ENCODE assay signal across 19 cellular contexts in the genomic region with DNA sequence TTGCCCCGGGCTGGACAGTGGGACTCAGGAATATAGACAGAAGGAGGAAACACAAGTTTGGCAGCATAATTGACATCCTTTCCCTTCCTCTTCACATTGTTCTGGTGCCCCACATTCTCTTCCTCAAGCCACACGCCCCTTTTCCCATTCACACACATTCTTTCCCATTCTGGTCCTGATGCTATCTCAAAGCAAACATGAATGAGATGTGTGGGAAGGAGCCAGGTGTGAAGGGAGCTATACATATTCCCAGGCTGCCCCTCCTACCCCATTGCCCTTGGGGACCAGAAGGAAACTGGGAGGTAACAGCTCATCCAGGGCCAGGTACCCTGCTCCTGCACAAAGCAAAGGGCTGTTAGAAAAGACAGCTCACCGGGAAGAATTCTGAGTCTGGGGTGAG. TPM values are rescaled to one million over a fixed set of nuclear protein-coding genes. Genes with fewer than 3 reads are reported as not detected.
DNase-seq lines count a peak whose midpoint lies in the region; ATAC-seq, FAIRE-seq and TF ChIP-seq lines count a peak whose summit lies in the region.
"Had no signal": no experiment of that assay in that cellular context is flagged by ENCODE, and none has a peak within 500 bp of the region (broad histone marks: within the 10 kb centered on the region; RNA-seq: fewer than 3 reads in every experiment).

No MANE protein-coding gene starts in this region.

- no peak overlapping the region for H3K23ac ChIP-seq in trophoblast cell (ENCODE audit: low read length)

- no peaks in the 10 kb centered on the region for H3K9me3 ChIP-seq in trophoblast cell (ENCODE audit: insufficient read depth, low read depth, low read length)
- H3K9me3 ChIP-seq in CD4-positive, alpha-beta T cell (ENCODE audit: control insufficient read depth, low read length): no peaks in the 10 kb centered on the region
- no peaks in the 10 kb centered on the region for H3K9me3 ChIP-seq in mammary epithelial cell (replicated peaks; ENCODE audit: insufficient read depth, low read length)

- no peak overlapping the region for H4K8ac ChIP-seq in trophoblast cell (ENCODE audit: low read depth, low read length)

- POLR2A ChIA-PET in CD4-positive, alpha-beta T cell (lab: Charles Lee): no interaction called here

- H3K14ac ChIP-seq in trophoblast cell (ENCODE audit: low read length): no peak overlapping the region

- BruUV-seq in mammary epithelial cell (replicated peaks; lab: Mats Ljungman, UMichigan): no TSS peak

- H3K4me2 ChIP-seq in trophoblast cell (ENCODE audit: low read length) (no peak overlapping the region), mammary epithelial cell (ENCODE audit: insufficient read depth, low read depth, low read length) (no peak overlapping the region)

- H3K27ac ChIP-seq in trophoblast cell (ENCODE audit: low read depth, low read length) (no peak overlapping the region), mammary epithelial cell (ENCODE audit: insufficient read depth, low read depth, low read length) (no peak overlapping the region)
- no peak overlapping the region for H3K27ac ChIP-seq in CD4-positive, alpha-beta T cell (ENCODE audit: low read depth, low read length)
- H3K27ac ChIP-seq: 22Rv1, HL-60 had no signal

- dilution Hi-C loops in mammary epithelial cell (cut with HindIII; ENCODE audit: low sequenced_read_pairs): no loop called here

- no peak for DNase-seq in activated T-cell treated with anti-CD3 and anti-CD28 coated beads, Interleukin-2, amount 50 U/mL, for 24 hours
- no peak for DNase-seq in activated T-cell treated with anti-CD3 and anti-CD28 coated beads, Interleukin-2, amount 50 U/mL, for 1 hour
- DNase-seq in GM12891 (ENCODE audit: insufficient read length, low spot score) (no peak), endothelial cell (ENCODE audit: low spot score) (no peak), trophoblast cell (peak; percentile 54 to 82), mammary epithelial cell (no peak)
- DNase-seq in CD4-positive, alpha-beta T cell: no peak
- DNase-seq: Calu3, DMS 273 treated with DMSO at 0.1 percent for 48 hours, DMS79, HCEC 1CT, HFFc6 had no signal

- intact Hi-C loops in CD4-positive, alpha-beta T cell (cut with DNase I, micrococcal nuclease): loop anchor here in 1 of 2 experiments (5.0 kb wide), 1 partner anchor 50 kb away; the partner anchor contains the start of gene ARID3B
- intact Hi-C loops in mammary epithelial cell (cut with micrococcal nuclease): no loop called here

- no peak overlapping the region for H3K4me3 ChIP-seq in trophoblast cell (ENCODE audit: low read depth, low read length)
- H3K4me3 ChIP-seq in mammary epithelial cell (replicated peaks in 1 of 3; ENCODE audit: insufficient read depth in 1 of 3, low read depth in 2 of 3, low read length in 3 of 3): no peak overlapping the region

- no peak overlapping the region for H3K9ac ChIP-seq in trophoblast cell (ENCODE audit: low read length)
- no peak overlapping the region for H3K9ac ChIP-seq in mammary epithelial cell (ENCODE audit: insufficient read depth, low read length)

- H3K36me3 ChIP-seq in trophoblast cell (ENCODE audit: control insufficient read depth in 1 of 2, insufficient read depth in 2 of 2, low read length in 2 of 2): peaks cover 54 to 71% of the 10 kb centered on the region in 2 experiments
- H3K36me3 ChIP-seq in mammary epithelial cell (ENCODE audit: insufficient read depth, low read length): peaks cover 14% of the 10 kb centered on the region

- no peaks in the 10 kb centered on the region for H4K20me1 ChIP-seq in mammary epithelial cell (ENCODE audit: insufficient read depth, low read length)

- peaks cover 42 to 45% of the 10 kb centered on the region in 2 experiments for H3K4me1 ChIP-seq in trophoblast cell (ENCODE audit: control insufficient read depth in 1 of 2, insufficient read depth in 2 of 2, low read length in 2 of 2)
- H3K4me1 ChIP-seq in mammary epithelial cell (ENCODE audit: insufficient read depth, low read length): peaks cover 18% of the 10 kb centered on the region

- H3K27me3 Mint-ChIP-seq in activated T-cell treated with anti-CD3 and anti-CD28 coated beads, Interleukin-2, amount 50 U/mL, for 24 hours: no peaks in the 10 kb centered on the region
- peaks cover 3% of the 10 kb centered on the region for H3K27me3 Mint-ChIP-seq in endothelial cell (ENCODE audit: unreplicated experiment)
- H3K27me3 Mint-ChIP-seq in CD4-positive, alpha-beta T cell: no peaks in the 10 kb centered on the region

- H2AFZ ChIP-seq in trophoblast cell (ENCODE audit: insufficient read depth, low read length, poor library complexity) (no peak overlapping the region), mammary epithelial cell (ENCODE audit: low read depth, low read length) (no peak overlapping the region)

- H3K4ac ChIP-seq in trophoblast cell (ENCODE audit: low read depth, low read length): no peak overlapping the region

- H3K27me3 ChIP-seq in trophoblast cell (ENCODE audit: insufficient read depth, low read length) (no peaks in the 10 kb centered on the region), mammary epithelial cell (ENCODE audit: insufficient read depth, low read length) (no peaks in the 10 kb centered on the region)
- no peaks in the 10 kb centered on the region for H3K27me3 ChIP-seq in CD4-positive, alpha-beta T cell (ENCODE audit: control insufficient read depth, insufficient read depth, low read length)

- no peak overlapping the region for H4K91ac ChIP-seq in trophoblast cell (ENCODE audit: low read depth, low read length)

- peaks cover 27% of the 10 kb centered on the region for H3K79me1 ChIP-seq in trophoblast cell (ENCODE audit: low read length)

- WGBS in trophoblast cell (ENCODE audit: extremely low coverage, insufficient coverage, insufficient read length): no CpG with 5 or more reads among the region's 3 CpGs
- 59% methylated on average over 3 of the region's 3 CpGs for WGBS in mammary epithelial cell (ENCODE audit: low coverage, missing lambda C conversion rate)

- no peaks in the 10 kb centered on the region for H3K9me3 Mint-ChIP-seq in activated T-cell treated with anti-CD3 and anti-CD28 coated beads, Interleukin-2, amount 50 U/mL, for 24 hours
- no peaks in the 10 kb centered on the region for H3K9me3 Mint-ChIP-seq in endothelial cell (ENCODE audit: unreplicated experiment)
- H3K9me3 Mint-ChIP-seq in CD4-positive, alpha-beta T cell: no peaks in the 10 kb centered on the region
- H3K9me3 Mint-ChIP-seq: CD14-positive monocyte, HFFc6 had no signal

- peaks cover 2% of the 10 kb centered on the region for H3K4me1 Mint-ChIP-seq in activated T-cell treated with anti-CD3 and anti-CD28 coated beads, Interleukin-2, amount 50 U/mL, for 24 hours (ENCODE audit: low read depth)
- H3K4me1 Mint-ChIP-seq in endothelial cell (ENCODE audit: unreplicated experiment): peaks cover 55% of the 10 kb centered on the region
- H3K4me1 Mint-ChIP-seq in CD4-positive, alpha-beta T cell (ENCODE audit: low read depth): no peaks in the 10 kb centered on the region

- no peak overlapping the region for H3K4me3 Mint-ChIP-seq in activated T-cell treated with anti-CD3 and anti-CD28 coated beads, Interleukin-2, amount 50 U/mL, for 24 hours
- no peak overlapping the region for H3K4me3 Mint-ChIP-seq in endothelial cell (ENCODE audit: unreplicated experiment)
- H3K4me3 Mint-ChIP-seq in CD4-positive, alpha-beta T cell: no peak overlapping the region
- H3K4me3 Mint-ChIP-seq: CD14-positive monocyte, HFFc6 had no signal

- peaks cover 72% of the 10 kb centered on the region for H3K36me3 Mint-ChIP-seq in activated T-cell treated with anti-CD3 and anti-CD28 coated beads, Interleukin-2, amount 50 U/mL, for 24 hours (ENCODE audit: low read depth)
- peaks cover 28% of the 10 kb centered on the region for H3K36me3 Mint-ChIP-seq in endothelial cell (ENCODE audit: low read depth, unreplicated experiment)
- H3K36me3 Mint-ChIP-seq in CD4-positive, alpha-beta T cell (ENCODE audit: low read depth): peaks cover 69% of the 10 kb centered on the region

- H3K18ac ChIP-seq in trophoblast cell (ENCODE audit: low read length): no peak overlapping the region

- TF ChIP-seq POLR2A in GM12891 (IDR thresholded peaks at IDR 0.05; ENCODE audit: low read depth, low read length): no peak

- no peak overlapping the region for H2BK120ac ChIP-seq in trophoblast cell (ENCODE audit: insufficient read depth, low read length, poor library complexity)

- no peak overlapping the region for H2AK5ac ChIP-seq in trophoblast cell (ENCODE audit: low read length)

- peaks cover 3% of the 10 kb centered on the region for H3K79me2 ChIP-seq in trophoblast cell (ENCODE audit: control insufficient read depth, insufficient read depth, low read length, poor library complexity)
- H3K79me2 ChIP-seq in mammary epithelial cell (ENCODE audit: insufficient read depth, low read length): no peaks in the 10 kb centered on the region

- no peak overlapping the region for H2BK5ac ChIP-seq in trophoblast cell (ENCODE audit: low read depth, low read length, poor library complexity)

- CTCF ChIA-PET in CD4-positive, alpha-beta T cell (lab: Charles Lee): no interaction called here
- CTCF ChIA-PET in mammary epithelial cell (lab: Charles Lee; ENCODE audit: low non-redundant PET): no interaction called here

- no peak overlapping the region for H4K12ac ChIP-seq in trophoblast cell (ENCODE audit: low read depth, low read length)

- TF ChIP-seq CTCF in endothelial cell (IDR thresholded peaks at IDR 0.05; ENCODE audit: unreplicated experiment): no peak
- no peak for TF ChIP-seq CTCF in CD4-positive, alpha-beta T cell (IDR thresholded peaks at IDR 0.05)
- TF ChIP-seq CTCF in mammary epithelial cell (conservative IDR thresholded peaks at IDR 0.05 in 1 of 2, IDR thresholded peaks at IDR 0.05 in 1 of 2; ENCODE audit: extremely low read depth in 1 of 2, insufficient read depth in 1 of 2, low read depth in 1 of 2, low read length in 2 of 2): no peak

- H3K27ac Mint-ChIP-seq in activated T-cell treated with anti-CD3 and anti-CD28 coated beads, Interleukin-2, amount 50 U/mL, for 24 hours: peak overlapping the region; percentile 38
- H3K27ac Mint-ChIP-seq in endothelial cell (ENCODE audit: unreplicated experiment): peak overlapping the region; percentile 57
- no peak overlapping the region for H3K27ac Mint-ChIP-seq in CD4-positive, alpha-beta T cell
- H3K27ac Mint-ChIP-seq: HFFc6 had no signal

- no peak for FAIRE-seq in GM12891 (lab: Jason Lieb, UNC)
- FAIRE-seq: G401.6, GM12892, H1 had no signal

- in situ Hi-C loops in mammary epithelial cell (cut with MboI; ENCODE audit: low sequenced_read_pairs in 2 of 2): no loop called here

- ATAC-seq in HG03159 (IDR thresholded peaks at IDR 0.05; ENCODE audit: unreplicated experiment): no peak
- ATAC-seq in CD4-positive, alpha-beta T cell (ENCODE audit: poor library complexity): no peak

- no peak overlapping the region for H2BK12ac ChIP-seq in trophoblast cell (ENCODE audit: low read length)

RNA-seq across cellular contexts. Expression of gene CLK3, which starts 23.4 kb away (rescaled TPM):
- polyA plus RNA-seq in GM12891 (2012; ENCODE audit: low read depth, missing spikeins): 55.3 TPM
- total RNA-seq in endothelial cell (ENCODE audit: unreplicated experiment) (81.7 TPM), mammary epithelial cell (10 to 100 TPM; 52.7 to 58.7 TPM)
- 68.1 and 72.0 TPM in 2 replicates for polyA plus RNA-seq in trophoblast cell (2013)
- total RNA-seq in CD4-positive, alpha-beta T cell: 100 to 1,000 TPM; 275 to 293 TPM
- 66.0 TPM for polyA plus RNA-seq in mammary epithelial cell
- polyA minus RNA-seq in mammary epithelial cell: 155 TPM

RNA-seq across cellular contexts. Expression of gene ARID3B, which starts 51.2 kb away (rescaled TPM):
- polyA plus RNA-seq in GM12891 (2012; ENCODE audit: low read depth, missing spikeins): 21.2 TPM
- total RNA-seq in endothelial cell (ENCODE audit: unreplicated experiment) (70.0 TPM), mammary epithelial cell (10 to 100 TPM in 1 of 2 donors, 1 to 10 TPM in 1; 7.0 to 12.8 TPM)
- polyA plus RNA-seq in trophoblast cell (2013): 92.5 and 95.1 TPM in 2 replicates
- 10 to 100 TPM; 25.0 to 27.9 TPM for total RNA-seq in CD4-positive, alpha-beta T cell
- polyA plus RNA-seq in mammary epithelial cell: 4.2 TPM
- polyA minus RNA-seq in mammary epithelial cell: 6.1 TPM

Comparison
In these comparisons a context has a peak if more than half of its experiments do, and no peak if none do; other contexts are left out.
1. DNase-seq: peak in trophoblast cell (2 of 2); none in activated T-cell treated with anti-CD3 and anti-CD28 coated beads, Interleukin-2, amount 50 U/mL, for 24 hours (single experiment), activated T-cell treated with anti-CD3 and anti-CD28 coated beads, Interleukin-2, amount 50 U/mL, for 1 hour (single experiment), GM12891 (single experiment), endothelial cell (single experiment), CD4-positive, alpha-beta T cell (0 of 10) and mammary epithelial cell (single experiment).